In the genomic region with DNA sequence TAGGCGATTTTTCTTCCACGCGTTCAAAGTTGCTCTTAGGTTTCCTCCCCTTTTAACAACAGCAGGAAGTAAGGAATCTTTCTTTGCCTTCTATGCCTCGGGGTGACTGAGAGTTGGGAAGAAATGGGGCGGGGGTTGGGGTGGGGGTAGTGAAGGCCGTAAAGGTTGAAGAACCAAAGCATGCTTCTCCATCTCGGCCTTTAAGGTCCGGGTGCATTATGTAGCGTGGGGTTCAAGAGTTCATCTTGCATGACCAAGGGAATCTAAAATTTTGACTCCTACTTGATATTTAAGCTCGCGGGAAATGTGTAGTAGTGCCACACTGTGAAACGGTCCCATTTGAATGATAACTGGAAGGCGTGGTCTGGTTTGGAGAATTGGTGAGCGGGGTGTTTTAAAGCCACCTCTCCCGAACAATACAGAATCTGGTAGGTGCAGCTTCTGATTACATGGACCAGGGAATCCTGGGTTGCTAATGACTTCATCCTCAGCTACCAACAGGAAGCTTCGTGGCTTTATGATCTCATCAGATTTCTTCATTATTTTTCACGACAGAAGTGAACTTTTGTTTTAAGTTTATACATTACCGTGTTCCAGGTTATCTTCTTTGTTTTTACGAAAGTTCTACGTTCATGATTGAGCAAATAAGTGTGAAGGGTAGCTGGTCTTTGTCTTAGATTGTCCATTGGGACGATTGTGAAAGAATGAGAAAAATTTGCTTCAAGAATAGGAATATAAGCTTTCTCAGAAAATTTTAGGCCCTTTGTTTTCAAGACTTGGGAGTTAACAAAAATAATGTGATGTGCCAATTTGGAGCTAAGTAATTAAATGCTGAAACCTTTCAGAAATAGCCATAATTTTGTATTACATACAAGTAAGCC, we compare ENCODE assay signal across 8 cellular contexts. TPM values are rescaled to one million over a fixed set of nuclear protein-coding genes. Genes with fewer than 3 reads are reported as not detected.
DNase-seq lines count a peak whose midpoint lies in the region; ATAC-seq and TF ChIP-seq lines count a peak whose summit lies in the region.

No MANE protein-coding gene starts in this region.

- peak overlapping the region; percentile 79 for H3K27ac Mint-ChIP-seq in activated T-cell treated with anti-CD3 and anti-CD28 coated beads, Interleukin-2, amount 50 U/mL, for 72 hours
- peak overlapping the region; percentile 96 for H3K27ac Mint-ChIP-seq in neural crest cell (ENCODE audit: unreplicated experiment)

- H3K4me3 ChIP-seq in DND-41 (ENCODE audit: low read depth in 1 of 2, low read length in 2 of 2) (peak overlapping the region; percentile 70 to 83), HL-60 (replicated peaks; ENCODE audit: insufficient read depth, low read length) (peak overlapping the region; percentile 92), gastroesophageal sphincter (peak overlapping the region; percentile 68 to 97)

- H4K20me1 ChIP-seq in DND-41 (ENCODE audit: insufficient read depth, low read length): peaks cover 24% of the 10 kb centered on the region

- no peak for TF ChIP-seq POLR2A in gastroesophageal sphincter (IDR thresholded peaks at IDR 0.05)

- H3K79me2 ChIP-seq in DND-41 (ENCODE audit: insufficient read depth, low read length): peaks cover 60% of the 10 kb centered on the region

- peak overlapping the region; percentile 65 for H2AFZ ChIP-seq in DND-41 (ENCODE audit: low read depth, low read length)

- peak overlapping the region; percentile 99 for H3K9ac ChIP-seq in DND-41 (ENCODE audit: low read depth, low read length)

- DNase-seq in DND-41 (peak; percentile 59), HL-60 (ENCODE audit: low read depth in 1 of 2, low spot score in 1 of 2) (peak; percentile 55 to 56), NCI-H69 (lab: John Stamatoyannopoulos, UW) (peak; percentile 95), neural crest cell (ENCODE audit: low read depth, low spot score) (no peak)
- peak; percentile 10 to 12 for DNase-seq in activated T-cell treated with anti-CD3 and anti-CD28 coated beads, Interleukin-2, amount 50 U/mL, for 72 hours

- peak overlapping the region; percentile 87 to 99 for H3K4me3 Mint-ChIP-seq in activated T-cell treated with anti-CD3 and anti-CD28 coated beads, Interleukin-2, amount 50 U/mL, for 72 hours
- peak overlapping the region; percentile 96 for H3K4me3 Mint-ChIP-seq in neural crest cell

- H3K36me3 Mint-ChIP-seq in activated T-cell treated with anti-CD3 and anti-CD28 coated beads, Interleukin-2, amount 50 U/mL, for 72 hours (ENCODE audit: insufficient read depth in 2 of 2): peaks cover 1 to 2% of the 10 kb centered on the region in 2 donors
- peaks cover 8% of the 10 kb centered on the region for H3K36me3 Mint-ChIP-seq in neural crest cell (ENCODE audit: low read depth)

- no peak for TF ChIP-seq EP300 in gastroesophageal sphincter (IDR thresholded peaks at IDR 0.05)

- no peaks in the 10 kb centered on the region for H3K27me3 ChIP-seq in DND-41 (ENCODE audit: insufficient read depth, low read length, poor library complexity)
- no peaks in the 10 kb centered on the region for H3K27me3 ChIP-seq in HL-60 (ENCODE audit: insufficient read depth, poor library complexity, severe bottlenecking)
- no peaks in the 10 kb centered on the region for H3K27me3 ChIP-seq in gastroesophageal sphincter

- 1 to 2% methylated on average over 20 to 21 of the region's 21 CpGs for WGBS in gastroesophageal sphincter (ENCODE audit: low coverage in 1 of 2), 2 donors

- no peaks in the 10 kb centered on the region for H3K27me3 Mint-ChIP-seq in activated T-cell treated with anti-CD3 and anti-CD28 coated beads, Interleukin-2, amount 50 U/mL, for 72 hours (ENCODE audit: low read depth)
- H3K27me3 Mint-ChIP-seq in neural crest cell (ENCODE audit: low read depth): no peaks in the 10 kb centered on the region

- TF ChIP-seq CTCF in DND-41 (IDR thresholded peaks at IDR 0.05; ENCODE audit: borderline replicate concordance, extremely low read depth, low read length, poor library complexity, severe bottlenecking): no peak
- no peak for TF ChIP-seq CTCF in HL-60 (IDR thresholded peaks at IDR 0.05; ENCODE audit: insufficient read depth, low read length)
- no peak for TF ChIP-seq CTCF in gastroesophageal sphincter (IDR thresholded peaks at IDR 0.05)
- TF ChIP-seq CTCF in neural crest cell (conservative IDR thresholded peaks at IDR 0.05): no peak

- peaks cover 33% of the 10 kb centered on the region for H3K4me1 Mint-ChIP-seq in activated T-cell treated with anti-CD3 and anti-CD28 coated beads, Interleukin-2, amount 50 U/mL, for 72 hours (ENCODE audit: low read depth)
- H3K4me1 Mint-ChIP-seq in neural crest cell: peaks cover 43% of the 10 kb centered on the region

- H3K27ac ChIP-seq in DND-41 (ENCODE audit: low read length) (peak overlapping the region; percentile 90), HL-60 (replicated peaks) (peak overlapping the region; percentile 95), gastroesophageal sphincter (peak overlapping the region; percentile 37 to 99 (median 96))

- ATAC-seq in DND-41 (ENCODE audit: insufficient read depth, low read depth): peak; percentile 59
- peak in 1 of 2 donors; percentile 20 for ATAC-seq in activated T-cell treated with anti-CD3 and anti-CD28 coated beads, Interleukin-2, amount 50 U/mL, for 72 hours (replicated peaks in 1 of 2)
- peak; percentile 11 for ATAC-seq in gastroesophageal sphincter
- no peak for ATAC-seq in HG03039 (IDR thresholded peaks at IDR 0.05; ENCODE audit: unreplicated experiment)
- ATAC-seq in GM18907 (IDR thresholded peaks at IDR 0.05; ENCODE audit: unreplicated experiment): no peak

- peak overlapping the region; percentile 71 for H3K4me2 ChIP-seq in DND-41 (ENCODE audit: insufficient read depth, low read length)

- no peaks in the 10 kb centered on the region for H3K9me3 ChIP-seq in DND-41 (ENCODE audit: insufficient read depth, low read length, severe bottlenecking)
- no peaks in the 10 kb centered on the region for H3K9me3 ChIP-seq in gastroesophageal sphincter

- H3K36me3 ChIP-seq in DND-41 (ENCODE audit: insufficient read depth, low read length): peaks cover 17% of the 10 kb centered on the region
- no peaks in the 10 kb centered on the region for H3K36me3 ChIP-seq in gastroesophageal sphincter

- H3K4me1 ChIP-seq in DND-41 (ENCODE audit: insufficient read depth, low read length) (peaks cover 35% of the 10 kb centered on the region), gastroesophageal sphincter (peaks cover 0 to 31% (median 0%) of the 10 kb centered on the region in 3 donors)

- no peaks in the 10 kb centered on the region for H3K9me3 Mint-ChIP-seq in activated T-cell treated with anti-CD3 and anti-CD28 coated beads, Interleukin-2, amount 50 U/mL, for 72 hours
- no peaks in the 10 kb centered on the region for H3K9me3 Mint-ChIP-seq in neural crest cell

RNA-seq across cellular contexts. Expression of gene QSER1, which starts 1.6 kb away (rescaled TPM):
- 10 to 100 TPM in 1 of 2 donors, 1 to 10 TPM in 1; 9.8 to 11.1 TPM for total RNA-seq in activated T-cell treated with anti-CD3 and anti-CD28 coated beads, Interleukin-2, amount 50 U/mL, for 72 hours
- total RNA-seq in gastroesophageal sphincter: 10 to 100 TPM; 19.8 to 29.0 (median 22.7) TPM
- total RNA-seq in neural crest cell: 59.4 and 65.7 TPM in 2 replicates

Comparison
In these comparisons a context has a peak if more than half of its experiments do, and no peak if none do; other contexts are left out.
1. ATAC-seq: peak in DND-41 (single experiment) and gastroesophageal sphincter (single experiment); none in HG03039 (single experiment) and GM18907 (single experiment).
2. Peak in every context shown above with its lines, with median percentiles within 50 percentile points of each other: H3K27ac ChIP-seq and H3K4me3 ChIP-seq.